In the genomic region with DNA sequence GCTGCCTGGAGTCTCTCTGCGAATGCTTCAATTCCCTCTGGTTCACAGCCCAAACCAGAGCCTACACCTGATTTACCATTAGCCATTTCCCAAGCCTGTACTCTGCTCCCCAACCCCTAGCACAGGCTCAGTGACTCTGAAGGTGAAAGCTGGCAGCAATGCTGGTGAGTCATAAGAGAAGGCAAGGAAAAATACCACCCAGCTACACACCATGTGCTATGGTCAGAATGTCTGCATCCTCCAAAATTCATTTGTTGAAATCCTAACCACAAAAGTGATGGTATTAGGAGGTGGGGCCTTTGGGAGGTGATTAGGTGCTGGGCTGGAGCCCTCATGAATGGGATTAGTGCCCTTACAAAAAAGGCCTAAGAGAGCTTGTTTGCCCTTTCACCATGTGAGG, we compare ENCODE assay signal across 19 cellular contexts.
A peak's percentile ranks its signal among the peaks of the same experiment; 100 is the strongest.
DNase-seq lines count a peak whose midpoint lies in the region; ATAC-seq, FAIRE-seq and TF ChIP-seq lines count a peak whose summit lies in the region.
"Had no signal": no experiment of that assay in that cellular context is flagged by ENCODE, and none has a peak within 500 bp of the region (broad histone marks: within the 10 kb centered on the region; RNA-seq: fewer than 3 reads in every experiment).

No MANE protein-coding gene starts in this region.

- H3K36me3 ChIP-seq in mammary epithelial cell (ENCODE audit: insufficient read depth, low read length) (no peaks in the 10 kb centered on the region), stomach (no peaks in the 10 kb centered on the region), ovary (no peaks in the 10 kb centered on the region)
- H3K36me3 ChIP-seq: sigmoid colon had no signal

- no peak for FAIRE-seq in GM19239 (lab: Jason Lieb, UNC)
- FAIRE-seq: GM18507 had no signal

- TF ChIP-seq EP300 in stomach (IDR thresholded peaks at IDR 0.05) (no peak), ovary (IDR thresholded peaks at IDR 0.05) (no peak)

- H3K27ac ChIP-seq in mammary epithelial cell (ENCODE audit: insufficient read depth, low read depth, low read length) (no peak overlapping the region), foreskin keratinocyte (no peak overlapping the region), stomach (no peak overlapping the region), ovary (no peak overlapping the region)
- H3K27ac ChIP-seq: hepatocyte, sigmoid colon had no signal

- H3K9me3 ChIP-seq in mammary epithelial cell (replicated peaks; ENCODE audit: insufficient read depth, low read length), result peaks cover 24% of the 10 kb centered on the region
- no peaks in the 10 kb centered on the region for H3K9me3 ChIP-seq in stomach
- H3K9me3 ChIP-seq in ovary, result no peaks in the 10 kb centered on the region
- H3K9me3 ChIP-seq: sigmoid colon had no signal

- H3K27ac Mint-ChIP-seq in activated T-helper 2 cell treated with anti-CD3 and anti-CD28 coated beads, Interferon-gamma antibody, Interleukin-2, Interleukin-4, amounts not matched to agents 10 μg/mL and 5 μg/mL and 100 μg/mL, durations not matched to agents 14 hours and 24 hours and 36 hours, result no peak overlapping the region
- H3K27ac Mint-ChIP-seq: activated CD8-positive, alpha-beta T cell treated with anti-CD3 and anti-CD28 coated beads for 36 hours; activated T-helper 1 cell treated with anti-CD3 and anti-CD28 coated beads, Interleukin-12 subunit alpha, Interleukin-12 subunit beta, Interleukin-2, Interleukin-4 antibody, amounts not matched to agents 30 ng/mL and 10 ng/mL and 1 ng/mL, durations not matched to agents 14 hours and 24 hours and 36 hours; HFFc6 had no signal

- H3K4me3 ChIP-seq in mammary epithelial cell (replicated peaks in 1 of 3; ENCODE audit: insufficient read depth in 1 of 3, low read depth in 2 of 3, low read length in 3 of 3) (no peak overlapping the region), stomach (no peak overlapping the region), ovary (no peak overlapping the region)
- H3K4me3 ChIP-seq: hepatocyte, sigmoid colon had no signal

- no peaks in the 10 kb centered on the region for H3K36me3 Mint-ChIP-seq in activated T-helper 2 cell treated with anti-CD3 and anti-CD28 coated beads, Interferon-gamma antibody, Interleukin-2, Interleukin-4, amounts not matched to agents 10 μg/mL and 5 μg/mL and 100 μg/mL, durations not matched to agents 14 hours and 24 hours and 36 hours (ENCODE audit: low read depth)

- H3K4me1 Mint-ChIP-seq in activated T-helper 2 cell treated with anti-CD3 and anti-CD28 coated beads, Interferon-gamma antibody, Interleukin-2, Interleukin-4, amounts not matched to agents 10 μg/mL and 5 μg/mL and 100 μg/mL, durations not matched to agents 14 hours and 24 hours and 36 hours (ENCODE audit: low read depth), result no peaks in the 10 kb centered on the region

- CTCF ChIA-PET in mammary epithelial cell (lab: Charles Lee; ENCODE audit: low non-redundant PET), result no interaction called here

- in situ Hi-C loops in mammary epithelial cell (cut with MboI; ENCODE audit: low sequenced_read_pairs in 2 of 2), result no loop called here

- H3K9ac ChIP-seq in mammary epithelial cell (ENCODE audit: insufficient read depth, low read length), result no peak overlapping the region

- dilution Hi-C loops in mammary epithelial cell (cut with HindIII; ENCODE audit: low sequenced_read_pairs), result no loop called here

- TF ChIP-seq POLR2A in stomach (IDR thresholded peaks at IDR 0.05), result no peak
- no peak for TF ChIP-seq POLR2A in ovary (IDR thresholded peaks at IDR 0.05)

- intact Hi-C loops in mammary epithelial cell (cut with micrococcal nuclease), result loop anchor here (5.0 to 10.0 kb wide), 2 partner anchors 125 to 182 kb away; no protein-coding TSS in a partner anchor
- intact Hi-C loops in stomach (cut with DNase I; ENCODE audit: low total_unique reads), result no loop called here
- intact Hi-C loops in activated T-helper 2 cell treated with anti-CD3 and anti-CD28 coated beads, Interferon-gamma antibody, Interleukin-2, Interleukin-4, amounts not matched to agents 10 μg/mL and 5 μg/mL and 100 μg/mL, durations not matched to agents 14 hours and 24 hours and 36 hours (cut with micrococcal nuclease), result no loop called here
- intact Hi-C loops in ovary (cut with DNase I), result no loop called here

- peaks cover under 1% of the 10 kb centered on the region for H3K27me3 Mint-ChIP-seq in activated T-helper 2 cell treated with anti-CD3 and anti-CD28 coated beads, Interferon-gamma antibody, Interleukin-2, Interleukin-4, amounts not matched to agents 10 μg/mL and 5 μg/mL and 100 μg/mL, durations not matched to agents 14 hours and 24 hours and 36 hours (ENCODE audit: low read depth)

- ATAC-seq in foreskin keratinocyte, result peak; percentile 84
- ATAC-seq: activated CD8-positive, alpha-beta T cell treated with anti-CD3 and anti-CD28 coated beads for 36 hours; left colon had no signal

- TF ChIP-seq CTCF in mammary epithelial cell (conservative IDR thresholded peaks at IDR 0.05 in 1 of 2, IDR thresholded peaks at IDR 0.05 in 1 of 2; ENCODE audit: extremely low read depth in 1 of 2, insufficient read depth in 1 of 2, low read depth in 1 of 2, low read length in 2 of 2) (no peak), foreskin keratinocyte (conservative IDR thresholded peaks at IDR 0.05) (no peak), stomach (IDR thresholded peaks at IDR 0.05) (no peak), ovary (IDR thresholded peaks at IDR 0.05) (no peak)

- H3K27me3 ChIP-seq in mammary epithelial cell (ENCODE audit: insufficient read depth, low read length), result no peaks in the 10 kb centered on the region
- H3K27me3 ChIP-seq in foreskin keratinocyte, result no peaks in the 10 kb centered on the region
- H3K27me3 ChIP-seq in stomach, result no peaks in the 10 kb centered on the region
- H3K27me3 ChIP-seq in ovary, result no peaks in the 10 kb centered on the region
- H3K27me3 ChIP-seq: hepatocyte, sigmoid colon had no signal

- H4K20me1 ChIP-seq in mammary epithelial cell (ENCODE audit: insufficient read depth, low read length), result no peaks in the 10 kb centered on the region

- no peak overlapping the region for H3K4me2 ChIP-seq in mammary epithelial cell (ENCODE audit: insufficient read depth, low read depth, low read length)
- H3K4me2 ChIP-seq: hepatocyte had no signal

- H3K9me3 Mint-ChIP-seq in activated T-helper 2 cell treated with anti-CD3 and anti-CD28 coated beads, Interferon-gamma antibody, Interleukin-2, Interleukin-4, amounts not matched to agents 10 μg/mL and 5 μg/mL and 100 μg/mL, durations not matched to agents 14 hours and 24 hours and 36 hours, result no peaks in the 10 kb centered on the region
- H3K9me3 Mint-ChIP-seq: activated CD8-positive, alpha-beta T cell treated with anti-CD3 and anti-CD28 coated beads for 36 hours; activated T-helper 1 cell treated with anti-CD3 and anti-CD28 coated beads, Interleukin-12 subunit alpha, Interleukin-12 subunit beta, Interleukin-2, Interleukin-4 antibody, amounts not matched to agents 30 ng/mL and 10 ng/mL and 1 ng/mL, durations not matched to agents 14 hours and 24 hours and 36 hours had no signal

- no peak overlapping the region for H2AFZ ChIP-seq in mammary epithelial cell (ENCODE audit: low read depth, low read length)
- H2AFZ ChIP-seq: hepatocyte had no signal

- DNase-seq in LoVo (ENCODE audit: low spot score), result peak; percentile 28
- DNase-seq in mammary epithelial cell, result peak; percentile 85
- DNase-seq in foreskin keratinocyte, result peak; percentile 84 to 91
- no peak for DNase-seq in stomach
- DNase-seq in GM19239 (ENCODE audit: insufficient read length, low spot score), result no peak
- no peak for DNase-seq in activated T-helper 2 cell treated with anti-CD3 and anti-CD28 coated beads, Interferon-gamma antibody, Interleukin-2, Interleukin-4, amounts not matched to agents 10 μg/mL and 5 μg/mL and 100 μg/mL, durations not matched to agents 14 hours and 24 hours and 36 hours (ENCODE audit: low spot score)
- no peak for DNase-seq in ovary
- DNase-seq: activated CD8-positive, alpha-beta T cell treated with anti-CD3 and anti-CD28 coated beads for 36 hours; C1 segment of cervical spinal cord; DMS153; HFFc6; NCI-H2107; NCI-H82; sigmoid colon; stimulated activated CD4-positive, alpha-beta T cell treated with anti-CD3 and anti-CD28 coated beads, Interleukin-2, amount 100 ng/mL, for 48 hours had no signal

- H3K4me3 Mint-ChIP-seq in activated T-helper 2 cell treated with anti-CD3 and anti-CD28 coated beads, Interferon-gamma antibody, Interleukin-2, Interleukin-4, amounts not matched to agents 10 μg/mL and 5 μg/mL and 100 μg/mL, durations not matched to agents 14 hours and 24 hours and 36 hours (ENCODE audit: low read depth), result no peak overlapping the region
- H3K4me3 Mint-ChIP-seq: activated CD8-positive, alpha-beta T cell treated with anti-CD3 and anti-CD28 coated beads for 36 hours; activated T-helper 1 cell treated with anti-CD3 and anti-CD28 coated beads, Interleukin-12 subunit alpha, Interleukin-12 subunit beta, Interleukin-2, Interleukin-4 antibody, amounts not matched to agents 30 ng/mL and 10 ng/mL and 1 ng/mL, durations not matched to agents 14 hours and 24 hours and 36 hours; HFFc6 had no signal

- BruUV-seq in mammary epithelial cell (replicated peaks; lab: Mats Ljungman, UMichigan), result no TSS peak

- no peaks in the 10 kb centered on the region for H3K79me2 ChIP-seq in mammary epithelial cell (ENCODE audit: insufficient read depth, low read length)
- H3K79me2 ChIP-seq: hepatocyte had no signal

- WGBS in mammary epithelial cell (ENCODE audit: low coverage, missing lambda C conversion rate), result 89% methylated on average over 1 of the region's 1 CpG
- WGBS in stomach, 5 donors, result 92 to 96% (median 93%) methylated on average over 1 of the region's 1 CpG
- 42 to 98% (median 87%) methylated on average over 1 of the region's 1 CpG for WGBS in ovary, 3 donors

- H3K4me1 ChIP-seq in mammary epithelial cell (ENCODE audit: insufficient read depth, low read length), result peaks cover 44% of the 10 kb centered on the region
- peaks cover 44% of the 10 kb centered on the region for H3K4me1 ChIP-seq in foreskin keratinocyte
- H3K4me1 ChIP-seq in stomach, result no peaks in the 10 kb centered on the region
- H3K4me1 ChIP-seq in ovary (ENCODE audit: insufficient read depth), result no peaks in the 10 kb centered on the region
- H3K4me1 ChIP-seq: sigmoid colon had no signal

Comparison
In these comparisons a context has a peak if more than half of its experiments do, and no peak if none do; other contexts are left out.
1. DNase-seq: peak in LoVo (single experiment), mammary epithelial cell (single experiment) and foreskin keratinocyte (2 of 2); none in stomach (single experiment), GM19239 (single experiment), activated T-helper 2 cell treated with anti-CD3 and anti-CD28 coated beads, Interferon-gamma antibody, Interleukin-2, Interleukin-4, amounts not matched to agents 10 μg/mL and 5 μg/mL and 100 μg/mL, durations not matched to agents 14 hours and 24 hours and 36 hours (single experiment) and ovary (0 of 5).